11 cellular contexts compared by ENCODE assay signal in the genomic region with DNA sequence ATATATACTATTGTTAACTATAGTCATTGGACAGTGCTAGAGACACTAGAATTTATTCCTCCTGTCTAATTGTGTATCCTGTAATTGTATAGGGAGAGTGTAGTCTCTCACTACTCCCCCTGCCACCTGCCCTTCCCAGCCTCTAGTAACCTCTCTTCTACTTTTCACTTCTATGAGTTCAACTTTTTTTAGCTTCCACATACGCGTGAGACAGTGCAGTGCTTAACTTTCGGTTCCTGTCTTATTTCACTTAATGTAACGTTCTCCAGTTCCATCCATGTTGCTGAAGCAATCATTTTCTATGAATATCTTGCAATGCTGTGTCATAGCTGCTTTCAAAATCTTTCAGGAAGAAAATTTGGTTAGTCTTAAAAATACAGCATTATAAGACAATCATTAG. TPM values are rescaled to one million over a fixed set of nuclear protein-coding genes. Genes with fewer than 3 reads are reported as not detected.
A peak's percentile ranks its signal among the peaks of the same experiment; 100 is the strongest.
DNase-seq lines count a peak whose midpoint lies in the region; ATAC-seq and TF ChIP-seq lines count a peak whose summit lies in the region.
"Had no signal": no experiment of that assay in that cellular context is flagged by ENCODE, and none has a peak within 500 bp of the region (broad histone marks: within the 10 kb centered on the region; RNA-seq: fewer than 3 reads in every experiment).

No MANE protein-coding gene starts in this region.

- no peak for TF ChIP-seq CTCF in transverse colon (IDR thresholded peaks at IDR 0.05)

- no peaks in the 10 kb centered on the region for H3K4me1 ChIP-seq in transverse colon
- H3K4me1 ChIP-seq: gastrocnemius medialis had no signal

- peaks cover 18% of the 10 kb centered on the region for H3K4me1 Mint-ChIP-seq in stimulated activated memory B cell treated with anti-CD40 and anti-IgM and Interleukin-4, amounts not matched to agents 10 μg/mL and 1 μg/mL and 100 μg/mL, for 72 hours

- peaks cover 21% of the 10 kb centered on the region for H3K36me3 Mint-ChIP-seq in stimulated activated memory B cell treated with anti-CD40 and anti-IgM and Interleukin-4, amounts not matched to agents 10 μg/mL and 1 μg/mL and 100 μg/mL, for 72 hours

- peak overlapping the region in 2 of 4 donors; percentile 21 to 25 for H3K27ac ChIP-seq in transverse colon
- H3K27ac ChIP-seq: cardiac muscle cell, gastrocnemius medialis, SJSA1 had no signal

- intact Hi-C loops in transverse colon (cut with DNase I; ENCODE audit: low total_unique reads), result no loop called here

- no peaks in the 10 kb centered on the region for H3K36me3 ChIP-seq in transverse colon
- H3K36me3 ChIP-seq: cardiac muscle cell, gastrocnemius medialis, SJSA1 had no signal

- peaks cover 19% of the 10 kb centered on the region for H3K27me3 Mint-ChIP-seq in stimulated activated memory B cell treated with anti-CD40 and anti-IgM and Interleukin-4, amounts not matched to agents 10 μg/mL and 1 μg/mL and 100 μg/mL, for 72 hours

- no peaks in the 10 kb centered on the region for H3K9me3 ChIP-seq in transverse colon
- H3K9me3 ChIP-seq: gastrocnemius medialis, SJSA1 had no signal

- H3K4me3 ChIP-seq in transverse colon, result no peak overlapping the region
- H3K4me3 ChIP-seq: cardiac muscle cell, gastrocnemius medialis, SJSA1 had no signal

- no peak overlapping the region for H3K4me3 Mint-ChIP-seq in stimulated activated memory B cell treated with anti-CD40 and anti-IgM and Interleukin-4, amounts not matched to agents 10 μg/mL and 1 μg/mL and 100 μg/mL, for 72 hours

- no peak overlapping the region for H3K27ac Mint-ChIP-seq in stimulated activated memory B cell treated with anti-CD40 and anti-IgM and Interleukin-4, amounts not matched to agents 10 μg/mL and 1 μg/mL and 100 μg/mL, for 72 hours

- peak; percentile 97 for DNase-seq in NOMO-1 treated with DMSO at 0.1 percent for 48 hours (lab: John Stamatoyannopoulos, UW; ENCODE audit: unreplicated experiment)
- no peak for DNase-seq in transverse colon
- DNase-seq in GM19238 (ENCODE audit: insufficient read length, low spot score), result no peak
- no peak for DNase-seq in activated gamma-delta T cell (lab: John Stamatoyannopoulos, UW)
- DNase-seq: gastrocnemius medialis, NCI-H146 had no signal

- H3K27me3 ChIP-seq in transverse colon, result no peaks in the 10 kb centered on the region
- H3K27me3 ChIP-seq: gastrocnemius medialis, SJSA1 had no signal

- no peak for TF ChIP-seq POLR2A in transverse colon (IDR thresholded peaks at IDR 0.05)

- in situ Hi-C loops in transverse colon (cut with MboI; ENCODE audit: low pct_ligation_motif_present in 1 of 4, low pct_unique_long_range_greater_than_20kb in 1 of 4, low sequenced_read_pairs in 3 of 4), result no loop called here

- WGBS in transverse colon (ENCODE audit: low coverage in 1 of 2), 2 donors, result 65 to 71% methylated on average over 4 of the region's 4 CpGs

- peaks cover 20% of the 10 kb centered on the region for H3K9me3 Mint-ChIP-seq in stimulated activated memory B cell treated with anti-CD40 and anti-IgM and Interleukin-4, amounts not matched to agents 10 μg/mL and 1 μg/mL and 100 μg/mL, for 72 hours

- TF ChIP-seq EP300 in transverse colon (IDR thresholded peaks at IDR 0.05; ENCODE audit: low read depth), result no peak

- ATAC-seq in GM19397 (IDR thresholded peaks at IDR 0.05; ENCODE audit: unreplicated experiment) (peak; percentile 75), HG02973 (IDR thresholded peaks at IDR 0.05; ENCODE audit: unreplicated experiment) (peak; percentile 77)
- ATAC-seq in stimulated activated memory B cell treated with anti-CD40 and anti-IgM and Interleukin-4, amounts not matched to agents 10 μg/mL and 1 μg/mL and 100 μg/mL, for 72 hours, result peak; percentile 66

RNA-seq across cellular contexts. Expression of gene RUFY4, which starts 22.8 kb away (rescaled TPM):
- total RNA-seq in transverse colon, result 1 to 10 TPM in 1 of 4 donors, not detected in 3; 1.9 TPM
- total RNA-seq: cardiac muscle cell, SJSA1 had no signal

RNA-seq across cellular contexts. Expression of gene TNS1, which starts 43.4 kb away (rescaled TPM):
- 100 to 1,000 TPM; 101 to 487 (median 231) TPM for total RNA-seq in transverse colon
